In genomic region chr10:107163904-107164861, GRCh38 we compare ENCODE assay signal across 9 cellular contexts. TPM values are rescaled to one million over a fixed set of nuclear protein-coding genes. Genes with fewer than 3 reads are reported as not detected.
DNase-seq lines count a peak whose midpoint lies in the region; ATAC-seq, FAIRE-seq and TF ChIP-seq lines count a peak whose summit lies in the region.
"Had no signal": no experiment of that assay in that cellular context is flagged by ENCODE, and none has a peak within 500 bp of the region (broad histone marks: within the 10 kb centered on the region; RNA-seq: fewer than 3 reads in every experiment).

SORCS1 (minus strand) TSS chr10:107164706.

- peaks cover 32% of the 10 kb centered on the region for H3K4me1 Mint-ChIP-seq in neural progenitor cell

- no peaks in the 10 kb centered on the region for H3K79me2 ChIP-seq in neural progenitor cell (ENCODE audit: low read depth)

- no peaks in the 10 kb centered on the region for H3K27me3 ChIP-seq in Peyer's patch
- peaks cover 38% of the 10 kb centered on the region for H3K27me3 ChIP-seq in neural progenitor cell

- TF ChIP-seq EP300 in A549 (IDR thresholded peaks at IDR 0.05), result no peak

- H3K4me3 ChIP-seq in A549 (no peak within 1 kb of the TSS), Peyer's patch (peak within 1 kb of the TSS; percentile 12 to 49 (median 38)), neural progenitor cell (peak within 1 kb of the TSS; percentile 98)

- H3K9ac ChIP-seq in neural progenitor cell, result no peak within 1 kb of the TSS

- CTCF ChIA-PET in A549 (lab: Yijun Ruan, JAX), result no interaction called here

- POLR2A ChIA-PET in A549 (lab: Yijun Ruan, JAX), result no interaction called here

- no peaks in the 10 kb centered on the region for H3K36me3 ChIP-seq in Peyer's patch
- H3K36me3 ChIP-seq in neural progenitor cell, result no peaks in the 10 kb centered on the region

- H3K9me3 Mint-ChIP-seq in neural progenitor cell, result no peaks in the 10 kb centered on the region

- H3K27ac ChIP-seq in A549 (no peak within 1 kb of the TSS), Peyer's patch (peak within 1 kb of the TSS in 3 of 4 donors; percentile 19 to 31 (median 25)), neural progenitor cell (no peak within 1 kb of the TSS)

- H3K27ac Mint-ChIP-seq in neural progenitor cell, result peak within 1 kb of the TSS; percentile 70
- H3K27ac Mint-ChIP-seq: activated naive CD4-positive, alpha-beta T cell treated with anti-CD3 and anti-CD28 coated beads for 36 hours had no signal

- no peak for TF ChIP-seq RAD21 in A549 (conservative IDR thresholded peaks at IDR 0.05 in 1 of 2, IDR thresholded peaks at IDR 0.05 in 1 of 2)

- peak within 1 kb of the TSS; percentile 98 for H2AFZ ChIP-seq in neural progenitor cell (replicated peaks)

- H3F3A ChIP-seq in neural progenitor cell (ENCODE audit: low read depth), result peaks cover 14% of the 10 kb centered on the region

- H3K9me3 ChIP-seq in A549 (no peaks in the 10 kb centered on the region), Peyer's patch (no peaks in the 10 kb centered on the region), neural progenitor cell (ENCODE audit: low read depth) (no peaks in the 10 kb centered on the region)

- H3K4me1 ChIP-seq in A549 (no peaks in the 10 kb centered on the region), Peyer's patch (no peaks in the 10 kb centered on the region), neural progenitor cell (peaks cover 17% of the 10 kb centered on the region)

- TF ChIP-seq CTCF in A549 (IDR thresholded peaks at IDR 0.05), result no peak
- no peak for TF ChIP-seq CTCF in Peyer's patch (IDR thresholded peaks at IDR 0.05)
- TF ChIP-seq CTCF in neural progenitor cell (IDR thresholded peaks at IDR 0.05), result no peak

- no peak for FAIRE-seq in A549 (lab: Jason Lieb, UNC)

- TF ChIP-seq POLR2A in A549 (IDR thresholded peaks at IDR 0.05; ENCODE audit: low read length) (no peak), Peyer's patch (IDR thresholded peaks at IDR 0.05) (no peak)

- no peaks in the 10 kb centered on the region for H3K36me3 Mint-ChIP-seq in neural progenitor cell

- peak in 1 of 2 experiments; percentile 40; a peak in 1 of 6 replicates for ATAC-seq in A549

- no peaks in the 10 kb centered on the region for H4K20me1 ChIP-seq in neural progenitor cell (ENCODE audit: low read depth)

- WGBS in A549 (ENCODE audit: missing lambda C conversion rate), result 29% methylated on average over 23 of the region's 105 CpGs

- DNase-seq in A549 (ENCODE audit: low read depth in 1 of 2, low spot score in 1 of 2) (no peak), Peyer's patch (peak in 2 of 3 donors; percentile 46 to 52), head of caudate nucleus (peak in 35 of 42 donors; percentile 14 to 78 (median 54)), neural progenitor cell (ENCODE audit: low spot score) (peak; percentile 87), NCI-H1417 (lab: John Stamatoyannopoulos, UW) (no peak), NK-92 (lab: John Stamatoyannopoulos, UW; ENCODE audit: unreplicated experiment) (no peak), NCI-H2107 treated with DMSO at 0.1 percent for 48 hours (lab: John Stamatoyannopoulos, UW; ENCODE audit: unreplicated experiment) (no peak), OCI-M2 (lab: John Stamatoyannopoulos, UW; ENCODE audit: unreplicated experiment) (no peak)
- DNase-seq: activated naive CD4-positive, alpha-beta T cell treated with anti-CD3 and anti-CD28 coated beads for 36 hours had no signal

- H3K27me3 Mint-ChIP-seq in neural progenitor cell (ENCODE audit: insufficient read depth, low read depth), result peaks cover 12% of the 10 kb centered on the region

- H3K4me2 ChIP-seq in A549 (peak within 1 kb of the TSS; percentile 47), neural progenitor cell (peak within 1 kb of the TSS; percentile 100)

- peak within 1 kb of the TSS; percentile 94 for H3K4me3 Mint-ChIP-seq in neural progenitor cell
- H3K4me3 Mint-ChIP-seq: activated naive CD4-positive, alpha-beta T cell treated with anti-CD3 and anti-CD28 coated beads for 36 hours had no signal

- intact Hi-C loops in head of caudate nucleus (cut with DNase I), result no loop called here

TF ChIP-seq in A549, 52 proteins besides CTCF, POLR2A, EP300 and RAD21:
- no peak for TF ChIP-seq RFX5 (IDR thresholded peaks at IDR 0.05)
- no peak for TF ChIP-seq NR3C1 (IDR thresholded peaks at IDR 0.05)
- TF ChIP-seq HMGXB4 (CRISPR knock-in tag; IDR thresholded peaks at IDR 0.05; ENCODE audit: borderline replicate concordance), result no peak
- no peak for TF ChIP-seq ELK1 (IDR thresholded peaks at IDR 0.05; ENCODE audit: low read depth, low read length)
- TF ChIP-seq JUNB (IDR thresholded peaks at IDR 0.05), result no peak
- no peak for TF ChIP-seq HES2 (IDR thresholded peaks at IDR 0.05)
- TF ChIP-seq FOSL2 (IDR thresholded peaks at IDR 0.05), result no peak
- TF ChIP-seq FOSL2 (CRISPR knock-in tag; IDR thresholded peaks at IDR 0.05), result no peak

RNA-seq across cellular contexts. Expression of gene SORCS1, which starts in this region (rescaled TPM):
- polyA plus RNA-seq in A549 (2011; rRNA removed), result not detected in 2 replicates
- polyA plus RNA-seq in A549 (2012; cell fraction: cytosol; rRNA removed), result not detected in 2 replicates
- polyA plus RNA-seq in A549 (2012; cell fraction: nucleus; rRNA removed), result not detected in 2 replicates
- polyA plus RNA-seq in A549 (2017; fragmentation: RNase III; extraction: RNeasy Plus Mini Kit Qiagen cat#74134 plus additional on column Dnase treatment), result not detected in 3 replicates
- polyA minus RNA-seq in A549 (2011; rRNA and poly(A)+ RNA removed), result not detected in 2 replicates
- total RNA-seq in Peyer's patch, result 1 to 10 TPM in 3 of 4 donors, under 1 TPM in 1; 0.53 to 5.9 (median 2.4) TPM
- 11.1 and 15.2 TPM in 2 replicates for total RNA-seq in neural progenitor cell (ENCODE audit: low replicate concordance)
- total RNA-seq: activated naive CD4-positive, alpha-beta T cell treated with anti-CD3 and anti-CD28 coated beads for 36 hours had no signal

Comparison
In these comparisons a context has a peak if more than half of its experiments do, and no peak if none do; other contexts are left out.
1. DNase-seq: peak in Peyer's patch (2 of 3), head of caudate nucleus (35 of 42) and neural progenitor cell (single experiment); none in A549 (0 of 2), NCI-H1417 (0 of 3), NK-92 (single experiment), NCI-H2107 treated with DMSO at 0.1 percent for 48 hours (single experiment) and OCI-M2 (single experiment).
2. H3K27ac ChIP-seq: peak in Peyer's patch (3 of 4); none in A549 (0 of 2) and neural progenitor cell (single experiment).